In the genomic region with DNA sequence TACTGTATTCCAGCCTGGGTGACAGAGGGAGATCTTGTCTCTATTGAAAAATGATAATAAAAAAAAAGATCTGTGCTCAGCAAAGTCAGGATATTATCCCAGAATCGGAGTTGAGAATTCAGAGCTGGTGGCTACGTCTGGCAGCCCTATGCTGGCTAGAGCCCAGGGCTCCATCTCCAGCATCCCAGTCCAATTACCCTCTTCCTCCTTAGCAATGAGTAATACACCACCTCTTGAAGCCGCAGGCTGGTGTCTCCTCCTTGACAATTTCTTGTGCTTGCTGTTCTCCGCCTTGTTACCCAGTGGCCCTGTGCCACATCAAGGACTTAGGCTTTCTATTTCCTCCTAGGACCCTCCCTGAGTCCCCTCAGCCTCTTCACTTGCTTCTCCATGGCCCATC, we compare ENCODE assay signal across 18 cellular contexts.
"Had no signal": no experiment of that assay in that cellular context is flagged by ENCODE, and none has a peak within 500 bp of the region (broad histone marks: within the 10 kb centered on the region; RNA-seq: fewer than 3 reads in every experiment).

No MANE protein-coding gene starts in this region.

- H3K27ac ChIP-seq: brain microvascular endothelial cell, gastrocnemius medialis, heart right ventricle, parathyroid adenoma, uterus had no signal

- H3K9me3 Mint-ChIP-seq: activated B cell treated with CpG ODN at 0.5 μM for 24 hours; activated CD8-positive, alpha-beta T cell treated with anti-CD3 and anti-CD28 coated beads for 36 hours had no signal

- H3K4me3 Mint-ChIP-seq: activated B cell treated with CpG ODN at 0.5 μM for 24 hours; activated CD8-positive, alpha-beta T cell treated with anti-CD3 and anti-CD28 coated beads for 36 hours; activated naive CD8-positive, alpha-beta T cell had no signal

- H3K36me3 Mint-ChIP-seq: activated naive CD8-positive, alpha-beta T cell had no signal

- H3K79me2 ChIP-seq: parathyroid adenoma had no signal

- H3K9ac ChIP-seq: parathyroid adenoma had no signal

- H3K4me1 ChIP-seq: parathyroid adenoma, uterus had no signal

- H3K9me3 ChIP-seq: gastrocnemius medialis, heart right ventricle, uterus had no signal

- H3K27me3 ChIP-seq: brain microvascular endothelial cell, gastrocnemius medialis, heart right ventricle, uterus had no signal

- H3K27me3 Mint-ChIP-seq: activated B cell treated with CpG ODN at 0.5 μM for 24 hours; activated CD8-positive, alpha-beta T cell treated with anti-CD3 and anti-CD28 coated beads for 36 hours; activated naive CD8-positive, alpha-beta T cell had no signal

- H3K4me3 ChIP-seq: gastrocnemius medialis, heart right ventricle, lung, uterus had no signal

- ATAC-seq: activated CD8-positive, alpha-beta T cell treated with anti-CD3 and anti-CD28 coated beads for 36 hours; gastrocnemius medialis; heart right ventricle; left colon had no signal

- H3K36me3 ChIP-seq: brain microvascular endothelial cell, gastrocnemius medialis, heart right ventricle, uterus had no signal

- H3K27ac Mint-ChIP-seq: activated B cell treated with CpG ODN at 0.5 μM for 24 hours; activated CD8-positive, alpha-beta T cell treated with anti-CD3 and anti-CD28 coated beads for 36 hours; activated naive CD8-positive, alpha-beta T cell had no signal

- DNase-seq: activated B cell treated with CpG ODN at 0.5 μM for 24 hours; activated CD4-positive, alpha-beta T cell treated with anti-CD3 and anti-CD28 coated beads for 48 hours; activated CD8-positive, alpha-beta T cell treated with anti-CD3 and anti-CD28 coated beads for 36 hours; activated effector memory CD4-positive, alpha-beta T cell treated with anti-CD3 and anti-CD28 coated beads, Interleukin-2, amount 50 U/mL, for 16 hours; activated T-cell treated with anti-CD3 and anti-CD28 coated beads, Interleukin-2, amount 50 U/mL, for 48 hours; brain microvascular endothelial cell; cerebellar nuclear complex; effector CD8-positive, alpha-beta T cell; gastrocnemius medialis; heart right ventricle; left colon; midbrain; stimulated activated CD4-positive, alpha-beta T cell treated with anti-CD3 and anti-CD28 coated beads, Interleukin-12 subunit alpha, Interleukin-12 subunit beta, amount 100 ng/mL, for 4 hours; stimulated activated CD4-positive, alpha-beta T cell treated with anti-CD3 and anti-CD28 coated beads, Interleukin-2, amount 100 ng/mL, for 24 hours; uterus had no signal

- H3K4me1 Mint-ChIP-seq: activated B cell treated with CpG ODN at 0.5 μM for 24 hours had no signal

- H2AFZ ChIP-seq: parathyroid adenoma had no signal
